1 cellular context compared by ENCODE assay signal in the genomic region with DNA sequence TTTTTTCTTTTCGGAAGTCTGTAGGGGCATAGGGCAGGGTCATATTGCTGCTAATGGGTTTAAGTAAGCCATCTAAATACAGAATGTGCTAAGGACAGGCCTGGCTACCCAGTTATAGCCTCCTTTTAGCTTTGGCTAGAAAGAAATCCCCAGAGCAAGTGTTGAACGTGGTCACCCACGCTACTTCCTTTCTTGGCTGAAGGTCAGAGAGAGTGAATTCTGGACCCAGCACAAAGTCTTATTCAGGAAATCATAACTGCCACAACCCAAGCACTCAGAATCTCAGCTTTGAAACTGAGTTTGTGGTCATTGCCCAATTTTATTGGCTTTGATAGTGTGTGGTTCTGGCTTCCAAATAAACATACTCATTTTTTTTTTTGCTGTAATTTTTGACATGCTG.
TF ChIP-seq lines count a peak whose summit lies in the region.

No MANE protein-coding gene starts in this region.

TF ChIP-seq in HepG2, 621 proteins besides CTCF, POLR2A, EP300 and RAD21 (continued from another document):
- TF ChIP-seq, protein P1, sequence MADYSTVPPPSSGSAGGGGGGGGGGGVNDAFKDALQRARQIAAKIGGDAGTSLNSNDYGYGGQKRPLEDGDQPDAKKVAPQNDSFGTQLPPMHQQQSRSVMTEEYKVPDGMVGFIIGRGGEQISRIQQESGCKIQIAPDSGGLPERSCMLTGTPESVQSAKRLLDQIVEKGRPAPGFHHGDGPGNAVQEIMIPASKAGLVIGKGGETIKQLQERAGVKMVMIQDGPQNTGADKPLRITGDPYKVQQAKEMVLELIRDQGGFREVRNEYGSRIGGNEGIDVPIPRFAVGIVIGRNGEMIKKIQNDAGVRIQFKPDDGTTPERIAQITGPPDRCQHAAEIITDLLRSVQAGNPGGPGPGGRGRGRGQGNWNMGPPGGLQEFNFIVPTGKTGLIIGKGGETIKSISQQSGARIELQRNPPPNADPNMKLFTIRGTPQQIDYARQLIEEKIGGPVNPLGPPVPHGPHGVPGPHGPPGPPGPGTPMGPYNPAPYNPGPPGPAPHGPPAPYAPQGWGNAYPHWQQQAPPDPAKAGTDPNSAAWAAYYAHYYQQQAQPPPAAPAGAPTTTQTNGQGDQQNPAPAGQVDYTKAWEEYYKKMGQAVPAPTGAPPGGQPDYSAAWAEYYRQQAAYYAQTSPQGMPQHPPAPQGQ (CRISPR knock-in tag; IDR thresholded peaks at IDR 0.05; ENCODE audit: borderline replicate concordance) = no peak
